In genomic region chr3:61141697-61142096, GRCh38 we compare ENCODE assay signal across 12 cellular contexts.
"Had no signal": no experiment of that assay in that cellular context is flagged by ENCODE, and none has a peak within 500 bp of the region (broad histone marks: within the 10 kb centered on the region; RNA-seq: fewer than 3 reads in every experiment).

No MANE protein-coding gene starts in this region.

- H3K27me3 ChIP-seq: gastroesophageal sphincter, left lung, ovary, upper lobe of left lung had no signal

- H3K36me3 ChIP-seq: gastroesophageal sphincter, left lung, ovary, upper lobe of left lung had no signal

- ATAC-seq: effector memory CD8-positive, alpha-beta T cell; gastroesophageal sphincter; left lung; natural killer cell treated with Interleukin-12 subunit alpha and Interleukin-12 subunit beta and Interleukin-15 and Interleukin-18, amount 100 ng/mL, for 72 hours had no signal

- FAIRE-seq: islet of Langerhans had no signal

- DNase-seq: activated CD4-positive, CD25-positive, alpha-beta regulatory T cell; activated effector memory CD4-positive, alpha-beta T cell treated with Interleukin-2 at 50 U/mL for 16 hours; activated T-cell treated with anti-CD3 and anti-CD28 coated beads, Interleukin-2, amount 50 U/mL, for 1 hour; effector memory CD8-positive, alpha-beta T cell; left lung; ovary; stimulated activated CD4-positive, alpha-beta T cell treated with anti-CD3 and anti-CD28 coated beads, Interleukin-2, amount 100 ng/mL, for 48 hours; stimulated activated naive CD4-positive, alpha-beta T cell treated with Interleukin-2 at 50 U/mL for 16 hours; upper lobe of left lung had no signal

- H3K4me1 ChIP-seq: gastroesophageal sphincter, left lung, upper lobe of left lung had no signal

- H3K4me3 ChIP-seq: gastroesophageal sphincter, left lung, ovary, upper lobe of left lung had no signal

- H3K27ac ChIP-seq: gastroesophageal sphincter, left lung, ovary, upper lobe of left lung had no signal

- H3K9me3 ChIP-seq: gastroesophageal sphincter, left lung, ovary, upper lobe of left lung had no signal
